ENCODE assay signal across 20 cellular contexts in genomic region chr15:47415539-47415971, GRCh38.
A peak's percentile ranks its signal among the peaks of the same experiment; 100 is the strongest.
DNase-seq lines count a peak whose midpoint lies in the region; ATAC-seq, FAIRE-seq and TF ChIP-seq lines count a peak whose summit lies in the region.
"Had no signal": no experiment of that assay in that cellular context is flagged by ENCODE, and none has a peak within 500 bp of the region (broad histone marks: within the 10 kb centered on the region; RNA-seq: fewer than 3 reads in every experiment).

No MANE protein-coding gene starts in this region.

- intact Hi-C loops in CD4-positive, alpha-beta memory T cell (cut with micrococcal nuclease): no loop called here

- no peaks in the 10 kb centered on the region for H3K36me3 Mint-ChIP-seq in astrocyte (ENCODE audit: low read depth, unreplicated experiment)
- H3K36me3 Mint-ChIP-seq in CD4-positive, alpha-beta memory T cell: no peaks in the 10 kb centered on the region
- no peaks in the 10 kb centered on the region for H3K36me3 Mint-ChIP-seq in activated CD4-positive, alpha-beta T cell treated with anti-CD3 and anti-CD28 coated beads, Interleukin-2, amount 10 ng/mL, durations not matched to agents 7 days and 5 days (ENCODE audit: low read depth)

- no peaks in the 10 kb centered on the region for H3K79me2 ChIP-seq in astrocyte (ENCODE audit: insufficient read depth, low read length)

- CTCF ChIA-PET in CD4-positive, alpha-beta memory T cell (lab: Charles Lee; ENCODE audit: partially characterized antibody): no interaction called here
- CTCF ChIA-PET in activated CD4-positive, alpha-beta T cell treated with anti-CD3 and anti-CD28 coated beads, Interleukin-2, amount 10 ng/mL, durations not matched to agents 7 days and 5 days (lab: Charles Lee): no interaction called here

- no peak overlapping the region for H3K4me3 Mint-ChIP-seq in astrocyte (ENCODE audit: unreplicated experiment)
- H3K4me3 Mint-ChIP-seq in CD4-positive, alpha-beta memory T cell: no peak overlapping the region
- H3K4me3 Mint-ChIP-seq in activated CD4-positive, alpha-beta T cell treated with anti-CD3 and anti-CD28 coated beads, Interleukin-2, amount 10 ng/mL, durations not matched to agents 7 days and 5 days: no peak overlapping the region
- H3K4me3 Mint-ChIP-seq: effector memory CD8-positive, alpha-beta T cell had no signal

- H4K20me1 ChIP-seq in astrocyte (ENCODE audit: insufficient read depth, low read length): no peaks in the 10 kb centered on the region

- H3K27me3 ChIP-seq in astrocyte (ENCODE audit: insufficient read depth, low read length) (no peaks in the 10 kb centered on the region), gastroesophageal sphincter (no peaks in the 10 kb centered on the region)
- no peaks in the 10 kb centered on the region for H3K27me3 ChIP-seq in CD4-positive, alpha-beta memory T cell (ENCODE audit: insufficient read depth, low read length)

- H3K4me3 ChIP-seq in astrocyte (ENCODE audit: insufficient read depth, low read depth, low read length): no peak overlapping the region
- H3K4me3 ChIP-seq in CD4-positive, alpha-beta memory T cell (ENCODE audit: low read length in 2 of 2): no peak overlapping the region
- no peak overlapping the region for H3K4me3 ChIP-seq in gastroesophageal sphincter
- H3K4me3 ChIP-seq: GM12878, K562, mucosa of descending colon had no signal

- POLR2A ChIA-PET in CD4-positive, alpha-beta memory T cell (lab: Charles Lee; ENCODE audit: partially characterized antibody): no interaction called here
- POLR2A ChIA-PET in activated CD4-positive, alpha-beta T cell treated with anti-CD3 and anti-CD28 coated beads, Interleukin-2, amount 10 ng/mL, durations not matched to agents 7 days and 5 days (lab: Charles Lee): no interaction called here

- TF ChIP-seq POLR2A in gastroesophageal sphincter (IDR thresholded peaks at IDR 0.05): no peak

- no peak for ATAC-seq in gastroesophageal sphincter
- ATAC-seq: effector memory CD8-positive, alpha-beta T cell; GM12878; K562; left lobe of liver; mucosa of descending colon had no signal

- no peak for TF ChIP-seq EP300 in gastroesophageal sphincter (IDR thresholded peaks at IDR 0.05)

- no peak overlapping the region for H2AFZ ChIP-seq in astrocyte (ENCODE audit: low read depth, low read length)

- peak; percentile 52 for DNase-seq in DMS53 (lab: John Stamatoyannopoulos, UW)
- peak; percentile 17 for DNase-seq in NCI-H1092 (lab: John Stamatoyannopoulos, UW)
- no peak for DNase-seq in astrocyte (ENCODE audit: low read depth)
- DNase-seq in left kidney (ENCODE audit: low read depth, low spot score): peak; percentile 77
- no peak for DNase-seq in CD4-positive, alpha-beta memory T cell
- no peak for DNase-seq in activated CD4-positive, alpha-beta T cell treated with anti-CD3 and anti-CD28 coated beads, Interleukin-2, amount 50 U/mL, for 4 hours
- no peak for DNase-seq in activated CD4-positive, alpha-beta T cell treated with anti-CD3 and anti-CD28 coated beads, Interleukin-2, amount 10 ng/mL, durations not matched to agents 7 days and 5 days
- DNase-seq: COR-L47; effector memory CD8-positive, alpha-beta T cell; GDM1; mucosa of descending colon; NCI-H1105; nucleus accumbens; SIG-M5; T-helper 2 cell had no signal

- H3K36me3 ChIP-seq in astrocyte (ENCODE audit: insufficient read depth, low read length) (no peaks in the 10 kb centered on the region), gastroesophageal sphincter (no peaks in the 10 kb centered on the region)
- no peaks in the 10 kb centered on the region for H3K36me3 ChIP-seq in CD4-positive, alpha-beta memory T cell (ENCODE audit: insufficient read depth, low read length)

- H3K4me1 ChIP-seq in astrocyte (ENCODE audit: insufficient read depth, low read length): peaks cover 5% of the 10 kb centered on the region
- no peaks in the 10 kb centered on the region for H3K4me1 ChIP-seq in CD4-positive, alpha-beta memory T cell (ENCODE audit: insufficient read depth, low read length)
- peaks cover 3 to 52% (median 5%) of the 10 kb centered on the region in 3 donors for H3K4me1 ChIP-seq in gastroesophageal sphincter

- WGBS in gastroesophageal sphincter (ENCODE audit: low coverage in 1 of 2), 2 donors: 73% methylated on average over 1 of the region's 1 CpG; no CpG with 5 or more reads in 1 of the 2 donors

- peak overlapping the region; percentile 62 for H3K4me2 ChIP-seq in astrocyte (ENCODE audit: low read length)

- no peaks in the 10 kb centered on the region for H3K9me3 Mint-ChIP-seq in astrocyte (ENCODE audit: unreplicated experiment)
- peaks cover 0 to 8% (median 0%) of the 10 kb centered on the region in 8 donors for H3K9me3 Mint-ChIP-seq in CD4-positive, alpha-beta memory T cell
- no peaks in the 10 kb centered on the region for H3K9me3 Mint-ChIP-seq in activated CD4-positive, alpha-beta T cell treated with anti-CD3 and anti-CD28 coated beads, Interleukin-2, amount 10 ng/mL, durations not matched to agents 7 days and 5 days

- peaks cover 4% of the 10 kb centered on the region for H3K4me1 Mint-ChIP-seq in astrocyte (ENCODE audit: low read depth, unreplicated experiment)
- H3K4me1 Mint-ChIP-seq in CD4-positive, alpha-beta memory T cell: no peaks in the 10 kb centered on the region
- no peaks in the 10 kb centered on the region for H3K4me1 Mint-ChIP-seq in activated CD4-positive, alpha-beta T cell treated with anti-CD3 and anti-CD28 coated beads, Interleukin-2, amount 10 ng/mL, durations not matched to agents 7 days and 5 days

- H3K27ac Mint-ChIP-seq in astrocyte (ENCODE audit: unreplicated experiment): no peak overlapping the region
- no peak overlapping the region for H3K27ac Mint-ChIP-seq in CD4-positive, alpha-beta memory T cell
- H3K27ac Mint-ChIP-seq in activated CD4-positive, alpha-beta T cell treated with anti-CD3 and anti-CD28 coated beads, Interleukin-2, amount 10 ng/mL, durations not matched to agents 7 days and 5 days: no peak overlapping the region
- H3K27ac Mint-ChIP-seq: activated T-helper 2 cell treated with anti-CD3 and anti-CD28 coated beads, Interferon-gamma antibody, Interleukin-2, Interleukin-4, amounts not matched to agents 10 μg/mL and 5 μg/mL and 100 μg/mL, durations not matched to agents 14 hours and 24 hours and 36 hours; effector memory CD8-positive, alpha-beta T cell had no signal

- no peak overlapping the region for H3K27ac ChIP-seq in astrocyte (ENCODE audit: low read depth, low read length)
- H3K27ac ChIP-seq in CD4-positive, alpha-beta memory T cell (ENCODE audit: low read depth, low read length): no peak overlapping the region
- peak overlapping the region in 2 of 4 donors; percentile 44 to 53 for H3K27ac ChIP-seq in gastroesophageal sphincter

- H3K9me3 ChIP-seq in astrocyte (ENCODE audit: insufficient read depth, low read depth, low read length): no peaks in the 10 kb centered on the region
- H3K9me3 ChIP-seq in CD4-positive, alpha-beta memory T cell (ENCODE audit: control insufficient read depth in 1 of 2, low read length in 2 of 2): no peaks in the 10 kb centered on the region
- no peaks in the 10 kb centered on the region for H3K9me3 ChIP-seq in gastroesophageal sphincter
- H3K9me3 ChIP-seq: mucosa of descending colon had no signal

- TF ChIP-seq CTCF in astrocyte (IDR thresholded peaks at IDR 0.05; ENCODE audit: insufficient read depth, low read depth, low read length): no peak
- no peak for TF ChIP-seq CTCF in gastroesophageal sphincter (IDR thresholded peaks at IDR 0.05)

- no peak for FAIRE-seq in astrocyte (lab: Jason Lieb, UNC)
- FAIRE-seq: GM12878, K562 had no signal

- H3K9ac ChIP-seq in astrocyte (ENCODE audit: low read length): no peak overlapping the region

- no peaks in the 10 kb centered on the region for H3K27me3 Mint-ChIP-seq in astrocyte (ENCODE audit: low read depth, unreplicated experiment)
- no peaks in the 10 kb centered on the region for H3K27me3 Mint-ChIP-seq in CD4-positive, alpha-beta memory T cell
- H3K27me3 Mint-ChIP-seq in activated CD4-positive, alpha-beta T cell treated with anti-CD3 and anti-CD28 coated beads, Interleukin-2, amount 10 ng/mL, durations not matched to agents 7 days and 5 days: no peaks in the 10 kb centered on the region
- H3K27me3 Mint-ChIP-seq: effector memory CD8-positive, alpha-beta T cell had no signal

Comparison
In these comparisons a context has a peak if more than half of its experiments do, and no peak if none do; other contexts are left out.
1. DNase-seq: peak in DMS53 (single experiment), NCI-H1092 (single experiment) and left kidney (single experiment); none in astrocyte (single experiment), CD4-positive, alpha-beta memory T cell (0 of 5), activated CD4-positive, alpha-beta T cell treated with anti-CD3 and anti-CD28 coated beads, Interleukin-2, amount 50 U/mL, for 4 hours (0 of 2) and activated CD4-positive, alpha-beta T cell treated with anti-CD3 and anti-CD28 coated beads, Interleukin-2, amount 10 ng/mL, durations not matched to agents 7 days and 5 days (single experiment).